ENCODE assay signal across 8 cellular contexts in the genomic region with DNA sequence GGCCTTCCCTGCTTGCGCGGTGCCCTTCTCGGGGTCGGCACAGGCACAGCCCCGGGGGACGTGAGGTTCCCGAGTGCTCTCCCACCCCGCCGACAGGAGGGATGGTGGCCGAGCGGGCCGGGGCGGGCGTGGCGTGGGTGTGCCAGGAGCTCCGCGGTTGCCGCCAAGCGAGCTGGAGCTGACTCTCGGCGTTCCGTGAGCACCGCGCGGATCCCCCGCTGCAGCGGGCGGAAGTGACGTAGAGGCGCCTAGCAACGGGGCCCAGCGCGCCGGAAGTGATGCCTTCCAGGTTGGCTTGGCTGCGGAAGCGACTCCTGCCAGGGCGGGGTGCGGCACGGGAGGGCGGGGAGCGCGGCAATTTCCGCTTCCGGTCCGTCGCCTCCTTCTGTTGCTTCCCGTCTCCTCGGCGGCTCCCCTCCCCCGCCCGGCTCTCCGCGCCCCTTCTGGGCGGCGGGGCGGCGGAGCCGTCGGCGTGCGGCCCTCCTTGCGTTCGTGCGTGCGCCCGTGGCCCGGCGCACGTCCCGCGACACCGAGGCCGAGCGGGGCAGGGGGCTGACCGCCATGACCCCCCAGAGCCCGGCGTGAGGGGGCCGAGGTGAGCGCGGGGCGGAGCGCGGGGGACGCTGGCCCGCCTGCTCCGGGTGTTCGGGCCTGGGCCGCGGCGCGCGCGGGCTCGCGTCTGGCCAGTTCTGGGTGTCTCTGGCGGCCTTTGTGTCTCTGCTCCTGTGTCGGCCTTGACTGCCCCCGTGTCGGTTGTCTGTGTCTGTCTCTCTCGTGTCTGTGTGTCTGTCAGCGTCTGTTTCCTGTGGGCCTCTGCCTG. TPM values are rescaled to one million over a fixed set of nuclear protein-coding genes. Genes with fewer than 3 reads are reported as not detected.
DNase-seq lines count a peak whose midpoint lies in the region; ATAC-seq and TF ChIP-seq lines count a peak whose summit lies in the region.

TSS of gene EPN1 (plus strand) at position 386 of the 820 bp plus-strand sequence. CDS start 3,402 bp downstream, outside the sequence.

- H3K9me3 ChIP-seq in right lobe of liver: no peaks in the 10 kb centered on the region

- peak within 1 kb of the TSS; percentile 62 to 99 (median 84) for H3K4me3 ChIP-seq in dorsolateral prefrontal cortex
- peak within 1 kb of the TSS; percentile 64 to 97 (median 83) for H3K4me3 ChIP-seq in right lobe of liver

- H3K36me3 ChIP-seq in right lobe of liver: peaks cover under 1 to 33% (median 11%) of the 10 kb centered on the region in 4 donors

- peak within 1 kb of the TSS in 56 of 59 donors; percentile 31 to 96 (median 84) for H3K27ac ChIP-seq in dorsolateral prefrontal cortex
- H3K27ac ChIP-seq in right lobe of liver: peak within 1 kb of the TSS; percentile 77 to 87 (median 85)

- WGBS in right lobe of liver (ENCODE audit: insufficient coverage, low coverage, low lambda C conversion rate, missing lambda C conversion rate): under 1% methylated on average over 16 of the region's 101 CpGs

- H3K4me1 ChIP-seq in right lobe of liver: peaks cover 0 to 42% (median 26%) of the 10 kb centered on the region in 4 donors

- POLR2A ChIA-PET in activated CD4-positive, alpha-beta memory T cell treated with anti-CD3 and anti-CD28 coated beads for 36 hours (lab: Charles Lee): interaction anchor here (1.3 kb wide), 1 partner anchor 18 kb away, joined by 3 read pairs; no protein-coding TSS in a partner anchor

- H3K36me3 Mint-ChIP-seq in activated CD4-positive, alpha-beta memory T cell treated with anti-CD3 and anti-CD28 coated beads for 36 hours: peaks cover 39% of the 10 kb centered on the region

- CTCF ChIA-PET in activated CD4-positive, alpha-beta memory T cell treated with anti-CD3 and anti-CD28 coated beads for 36 hours (lab: Charles Lee): interaction anchor here (1.1 kb wide), 1 partner anchor 17 kb away, joined by 3 read pairs; no protein-coding TSS in a partner anchor

- peak; percentile 64 for ATAC-seq in GM19452 (IDR thresholded peaks at IDR 0.05; ENCODE audit: unreplicated experiment)
- ATAC-seq in right lobe of liver: peak; percentile 86 to 91 (median 88)

- DNase-seq in CD1c-positive myeloid dendritic cell (ENCODE audit: extremely low spot score) (peak; percentile 98), HK-2 (ENCODE audit: unreplicated experiment) (peak; percentile 99), NCI-H82 treated with DMSO at 0.1 percent for 48 hours (lab: John Stamatoyannopoulos, UW; ENCODE audit: unreplicated experiment) (peak; percentile 83), dorsolateral prefrontal cortex (peak; percentile 91 to 98 (median 96)), right lobe of liver (peak; percentile 98)
- DNase-seq in activated CD4-positive, alpha-beta memory T cell treated with anti-CD3 and anti-CD28 coated beads for 36 hours: peak; percentile 99
- DNase-seq in stimulated activated CD4-positive, alpha-beta T cell treated with anti-CD3 and anti-CD28 coated beads, Interleukin-4, amount 100 ng/mL, for 24 hours: peak; percentile 98

- H3K27ac Mint-ChIP-seq in activated CD4-positive, alpha-beta memory T cell treated with anti-CD3 and anti-CD28 coated beads for 36 hours: peak within 1 kb of the TSS; percentile 86

- TF ChIP-seq CTCF in dorsolateral prefrontal cortex (IDR thresholded peaks at IDR 0.05 in 54 of 56, conservative IDR thresholded peaks at IDR 0.05 in 2 of 56; ENCODE audit: low read depth in 1 of 56, partially characterized antibody in 56 of 56) (peak in 28 of 56 donors; percentile 6 to 57 (median 22)), right lobe of liver (IDR thresholded peaks at IDR 0.05) (no peak)

- H3K4me3 Mint-ChIP-seq in activated CD4-positive, alpha-beta memory T cell treated with anti-CD3 and anti-CD28 coated beads for 36 hours: peak within 1 kb of the TSS; percentile 90

- peaks cover 59% of the 10 kb centered on the region for H3K4me1 Mint-ChIP-seq in activated CD4-positive, alpha-beta memory T cell treated with anti-CD3 and anti-CD28 coated beads for 36 hours (ENCODE audit: low read depth)

- no peaks in the 10 kb centered on the region for H3K9me3 Mint-ChIP-seq in activated CD4-positive, alpha-beta memory T cell treated with anti-CD3 and anti-CD28 coated beads for 36 hours

- H3K27me3 ChIP-seq in dorsolateral prefrontal cortex (no peaks in the 10 kb centered on the region), right lobe of liver (no peaks in the 10 kb centered on the region)

- intact Hi-C loops in activated CD4-positive, alpha-beta memory T cell treated with anti-CD3 and anti-CD28 coated beads for 36 hours (cut with micrococcal nuclease): loop anchor here (1.0 to 2.0 kb wide), 2 partner anchors 20 to 40 kb away; partner anchors contain the start of gene U2AF2
- intact Hi-C loops in dorsolateral prefrontal cortex (cut with DNase I): loop anchor here in 1 of 2 donors (2.0 kb wide), 1 partner anchor 18 kb away; no protein-coding TSS in a partner anchor
- intact Hi-C loops in right lobe of liver (cut with DNase I): no loop called here

- peak; percentile 54 for TF ChIP-seq POLR2A in right lobe of liver (IDR thresholded peaks at IDR 0.05)

- H3K27me3 Mint-ChIP-seq in activated CD4-positive, alpha-beta memory T cell treated with anti-CD3 and anti-CD28 coated beads for 36 hours: no peaks in the 10 kb centered on the region

RNA-seq across cellular contexts. Expression of gene EPN1, which starts in this region (rescaled TPM):
- 10 to 100 TPM; 36.0 to 36.1 TPM for total RNA-seq in activated CD4-positive, alpha-beta memory T cell treated with anti-CD3 and anti-CD28 coated beads for 36 hours
- 100 to 1,000 TPM in 119 of 120 experiments, 10 to 100 TPM in 1; 99.1 to 200 (median 154) TPM for total RNA-seq in dorsolateral prefrontal cortex
- total RNA-seq in right lobe of liver: 100 to 1,000 TPM in 5 of 6 experiments, 10 to 100 TPM in 1; 88.9 to 162 (median 107) TPM

Comparison
In these comparisons a context has a peak if more than half of its experiments do, and no peak if none do; other contexts are left out.
1. Peak in every context shown above with its lines: DNase-seq, ATAC-seq, H3K4me3 ChIP-seq and H3K27ac ChIP-seq.